ENCODE assay signal across 1 cellular context in genomic region chr7:5702876-5703571, GRCh38.
TF ChIP-seq lines count a peak whose summit lies in the region.

No MANE protein-coding gene starts in this region.

TF ChIP-seq in IMR-90, 13 proteins besides CTCF, POLR2A, EP300 and RAD21 (continued from another document):
- TF ChIP-seq USF2 (IDR thresholded peaks at IDR 0.05; ENCODE audit: low read depth, low read length), result no peak
- TF ChIP-seq RCOR1 (IDR thresholded peaks at IDR 0.05; ENCODE audit: insufficient replicate concordance, low read length), result no peak
- TF ChIP-seq MAFK (IDR thresholded peaks at IDR 0.05; ENCODE audit: low read depth, low read length), result no peak
- no peak for TF ChIP-seq FOS (IDR thresholded peaks at IDR 0.05; ENCODE audit: low read depth, low read length)
- no peak for TF ChIP-seq SMC3 (IDR thresholded peaks at IDR 0.05; ENCODE audit: low read depth, low read length)
- no peak for TF ChIP-seq ELK1 (IDR thresholded peaks at IDR 0.05; ENCODE audit: borderline replicate concordance, low read depth, low read length)
- TF ChIP-seq NFE2L2 (IDR thresholded peaks at IDR 0.05; ENCODE audit: low read depth, low read length), result no peak
